10 cellular contexts compared by ENCODE assay signal in the genomic region with DNA sequence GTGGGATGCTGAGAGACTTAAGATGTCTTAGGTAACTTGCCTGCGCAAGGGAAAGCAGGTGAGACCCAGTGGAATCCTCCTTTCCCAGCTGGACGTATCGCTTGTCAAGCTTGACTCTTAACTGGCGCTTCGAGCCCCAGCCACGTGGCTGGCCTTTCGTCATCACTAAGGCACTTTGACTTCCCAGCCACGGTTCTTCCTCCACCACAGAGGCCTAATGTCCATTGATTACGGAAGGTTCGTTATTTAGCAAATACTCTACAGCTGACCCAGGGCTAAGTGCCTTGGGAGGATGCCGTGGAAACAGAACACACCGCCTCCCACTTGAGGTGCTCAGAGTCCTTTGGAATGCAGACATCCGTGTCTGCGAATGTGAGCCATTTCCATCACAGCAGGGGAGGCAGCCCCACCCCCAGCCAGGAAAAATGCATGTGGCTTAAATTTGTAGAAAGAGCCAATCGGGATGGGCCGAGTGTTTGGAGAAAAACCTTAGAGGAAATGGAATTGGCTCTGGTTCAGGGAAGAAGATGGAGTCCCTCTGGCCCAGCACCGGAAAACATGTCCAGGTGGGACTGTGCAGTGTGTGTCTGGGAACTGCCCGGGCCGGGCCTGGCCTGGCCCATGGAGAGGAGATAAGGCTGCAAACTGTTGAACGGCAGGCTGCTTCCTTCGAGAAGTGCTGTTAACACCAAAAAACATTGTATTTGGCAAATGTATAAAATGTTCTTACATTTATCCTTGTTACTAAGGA.
DNase-seq lines count a peak whose midpoint lies in the region; ATAC-seq and TF ChIP-seq lines count a peak whose summit lies in the region.
"Had no signal": no experiment of that assay in that cellular context is flagged by ENCODE, and none has a peak within 500 bp of the region (broad histone marks: within the 10 kb centered on the region; RNA-seq: fewer than 3 reads in every experiment).

No MANE protein-coding gene starts in this region.

- peak; percentile 73 for DNase-seq in cardiac septum (ENCODE audit: low spot score)
- no peak for DNase-seq in Right ventricle myocardium superior
- no peak for DNase-seq in activated CD8-positive, alpha-beta T cell treated with anti-CD3 and anti-CD28 coated beads, Interleukin-2, amount 10 ng/mL, durations not matched to agents 7 days and 5 days
- DNase-seq in iris pigment epithelial cell (ENCODE audit: low read depth): peak; percentile 69
- DNase-seq in upper lobe of right lung: peak; percentile 82
- DNase-seq in NCI-H1930 (lab: John Stamatoyannopoulos, UW): no peak
- DNase-seq in glomerular visceral epithelial cell (ENCODE audit: extremely low spot score): no peak
- DNase-seq: activated T-cell treated with anti-CD3 and anti-CD28 coated beads, Interleukin-2, amount 50 U/mL, for 24 hours; SK-N-SH had no signal

- ATAC-seq in Right ventricle myocardium superior (ENCODE audit: poor library complexity) (no peak), upper lobe of right lung (peak; percentile 75), GM21528 (IDR thresholded peaks at IDR 0.05; ENCODE audit: low FRiP score, unreplicated experiment) (no peak)
- no peak for ATAC-seq in activated CD8-positive, alpha-beta T cell treated with anti-CD3 and anti-CD28 coated beads, Interleukin-2, amount 10 ng/mL, durations not matched to agents 7 days and 5 days

- peak overlapping the region; percentile 95 for H3K27ac Mint-ChIP-seq in activated CD8-positive, alpha-beta T cell treated with anti-CD3 and anti-CD28 coated beads, Interleukin-2, amount 10 ng/mL, durations not matched to agents 7 days and 5 days

- peaks cover 74% of the 10 kb centered on the region for H3K36me3 Mint-ChIP-seq in activated CD8-positive, alpha-beta T cell treated with anti-CD3 and anti-CD28 coated beads, Interleukin-2, amount 10 ng/mL, durations not matched to agents 7 days and 5 days (ENCODE audit: low read depth)

- no peaks in the 10 kb centered on the region for H3K27me3 ChIP-seq in upper lobe of right lung

- H3K4me1 Mint-ChIP-seq in activated CD8-positive, alpha-beta T cell treated with anti-CD3 and anti-CD28 coated beads, Interleukin-2, amount 10 ng/mL, durations not matched to agents 7 days and 5 days (ENCODE audit: low read depth): peaks cover 67% of the 10 kb centered on the region

- CTCF ChIA-PET in activated CD8-positive, alpha-beta T cell treated with anti-CD3 and anti-CD28 coated beads, Interleukin-2, amount 10 ng/mL, durations not matched to agents 7 days and 5 days (lab: Charles Lee): interaction anchor here (0.9 kb wide), 1 partner anchor 170 kb away, joined by 3 read pairs; no protein-coding TSS in a partner anchor

- H3K9me3 ChIP-seq in upper lobe of right lung: no peaks in the 10 kb centered on the region
- H3K9me3 ChIP-seq: SK-N-SH had no signal

- no peak for TF ChIP-seq CTCF in upper lobe of right lung (IDR thresholded peaks at IDR 0.05)

- no peak overlapping the region for H3K4me3 ChIP-seq in upper lobe of right lung

- POLR2A ChIA-PET in activated CD8-positive, alpha-beta T cell treated with anti-CD3 and anti-CD28 coated beads, Interleukin-2, amount 10 ng/mL, durations not matched to agents 7 days and 5 days (lab: Charles Lee): interaction anchor here (0.8 kb wide), 1 partner anchor 98 kb away, joined by 3 read pairs; no protein-coding TSS in a partner anchor

- peak overlapping the region; percentile 83 for H3K4me3 Mint-ChIP-seq in activated CD8-positive, alpha-beta T cell treated with anti-CD3 and anti-CD28 coated beads, Interleukin-2, amount 10 ng/mL, durations not matched to agents 7 days and 5 days

- no peaks in the 10 kb centered on the region for H3K9me3 Mint-ChIP-seq in activated CD8-positive, alpha-beta T cell treated with anti-CD3 and anti-CD28 coated beads, Interleukin-2, amount 10 ng/mL, durations not matched to agents 7 days and 5 days (ENCODE audit: insufficient read depth)
- H3K9me3 Mint-ChIP-seq: activated T-cell treated with anti-CD3 and anti-CD28 coated beads, Interleukin-2, amount 50 U/mL, for 24 hours had no signal

- intact Hi-C loops in cardiac septum (cut with DNase I) (no loop called here), Right ventricle myocardium superior (cut with DNase I) (no loop called here), upper lobe of right lung (cut with DNase I) (no loop called here)

- H3K36me3 ChIP-seq in upper lobe of right lung: no peaks in the 10 kb centered on the region

- H3K4me1 ChIP-seq in upper lobe of right lung: peaks cover 54% of the 10 kb centered on the region

- H3K27me3 Mint-ChIP-seq in activated CD8-positive, alpha-beta T cell treated with anti-CD3 and anti-CD28 coated beads, Interleukin-2, amount 10 ng/mL, durations not matched to agents 7 days and 5 days (ENCODE audit: low read depth): no peaks in the 10 kb centered on the region
- H3K27me3 Mint-ChIP-seq: activated T-cell treated with anti-CD3 and anti-CD28 coated beads, Interleukin-2, amount 50 U/mL, for 24 hours had no signal

- peak overlapping the region; percentile 92 for H3K27ac ChIP-seq in upper lobe of right lung

Comparison
In these comparisons a context has a peak if more than half of its experiments do, and no peak if none do; other contexts are left out.
1. DNase-seq: peak in cardiac septum (single experiment), iris pigment epithelial cell (single experiment) and upper lobe of right lung (single experiment); none in Right ventricle myocardium superior (single experiment), activated CD8-positive, alpha-beta T cell treated with anti-CD3 and anti-CD28 coated beads, Interleukin-2, amount 10 ng/mL, durations not matched to agents 7 days and 5 days (single experiment), NCI-H1930 (0 of 2) and glomerular visceral epithelial cell (single experiment).